Comparison of ENCODE assay signal across 16 cellular contexts in genomic region chr7:17441557-17441956, GRCh38.
A peak's percentile ranks its signal among the peaks of the same experiment; 100 is the strongest.
DNase-seq lines count a peak whose midpoint lies in the region; ATAC-seq, FAIRE-seq and TF ChIP-seq lines count a peak whose summit lies in the region.
"Had no signal": no experiment of that assay in that cellular context is flagged by ENCODE, and none has a peak within 500 bp of the region (broad histone marks: within the 10 kb centered on the region; RNA-seq: fewer than 3 reads in every experiment).

No MANE protein-coding gene starts in this region.

- no TSS peak for BruUV-seq in endothelial cell of umbilical vein (replicated peaks; lab: Mats Ljungman, UMichigan)

- TF ChIP-seq CTCF in brain microvascular endothelial cell (IDR thresholded peaks at IDR 0.05; ENCODE audit: low read depth, low read length, missing control alignments) (no peak), endothelial cell of umbilical vein (IDR thresholded peaks at IDR 0.05; ENCODE audit: extremely low read depth in 1 of 2, insufficient read depth in 1 of 2, low read depth in 1 of 2, low read length in 2 of 2) (no peak), MM.1S (IDR thresholded peaks at IDR 0.05; ENCODE audit: low read length) (no peak)

- dilution Hi-C loops in endothelial cell of umbilical vein (cut with MboI; ENCODE audit: extremely low pct_ligation_motif_present, low sequenced_read_pairs) = loop anchor here (10.0 kb wide), 1 partner anchor 137 kb away; no protein-coding TSS in a partner anchor

- ATAC-seq in HG02884 (IDR thresholded peaks at IDR 0.05; ENCODE audit: unreplicated experiment) = no peak

- CTCF ChIA-PET in endothelial cell of umbilical vein (lab: Charles Lee) = interaction anchor here (1.0 to 1.9 kb wide), 5 partner anchors 12 to 140 kb away, joined by 3 to 9 read pairs (median 5); no protein-coding TSS in a partner anchor

- H3K4me2 ChIP-seq in endothelial cell of umbilical vein (ENCODE audit: insufficient read depth, low read length) (no peak overlapping the region), MM.1S (ENCODE audit: low read depth, low read length) (no peak overlapping the region)

- no peaks in the 10 kb centered on the region for H3K9me2 ChIP-seq in MM.1S (replicated peaks; ENCODE audit: insufficient read depth, low read length)

- no peaks in the 10 kb centered on the region for H3K27me3 ChIP-seq in brain microvascular endothelial cell (replicated peaks)
- no peaks in the 10 kb centered on the region for H3K27me3 ChIP-seq in endothelial cell of umbilical vein (ENCODE audit: control insufficient read depth in 2 of 2, insufficient read depth in 2 of 2, low read length in 2 of 2)
- H3K27me3 ChIP-seq in MM.1S (replicated peaks; ENCODE audit: insufficient read depth, low read length) = no peaks in the 10 kb centered on the region
- H3K27me3 ChIP-seq: BE2C had no signal

- H3K36me3 ChIP-seq in brain microvascular endothelial cell (replicated peaks) (no peaks in the 10 kb centered on the region), endothelial cell of umbilical vein (ENCODE audit: control insufficient read depth in 2 of 2, extremely low read depth in 1 of 2, insufficient read depth in 2 of 2, low read length in 2 of 2) (no peaks in the 10 kb centered on the region), MM.1S (replicated peaks; ENCODE audit: insufficient read depth, low read length) (no peaks in the 10 kb centered on the region)
- H3K36me3 ChIP-seq: BE2C had no signal

- H3K79me2 ChIP-seq in endothelial cell of umbilical vein (ENCODE audit: control insufficient read depth, insufficient read depth, low read length) (no peaks in the 10 kb centered on the region), MM.1S (ENCODE audit: low read length) (no peaks in the 10 kb centered on the region)

- H3K27ac ChIP-seq in brain microvascular endothelial cell = peak overlapping the region; percentile 51
- H3K27ac ChIP-seq in endothelial cell of umbilical vein (ENCODE audit: insufficient read depth, low read depth, low read length) = no peak overlapping the region
- no peak overlapping the region for H3K27ac ChIP-seq in MM.1S (ENCODE audit: low read length)
- H3K27ac ChIP-seq: C4-2B had no signal

- in situ Hi-C loops in brain microvascular endothelial cell (cut with HindIII; ENCODE audit: low pct_ligation_motif_present, low sequenced_read_pairs) = no loop called here

- intact Hi-C loops in endothelial cell of umbilical vein (cut with micrococcal nuclease) = loop anchor here (5.0 kb wide), 2 partner anchors 34 to 399 kb away; no protein-coding TSS in a partner anchor

- no peak overlapping the region for H3K4me3 ChIP-seq in brain microvascular endothelial cell (ENCODE audit: low read depth, low read length)
- no peak overlapping the region for H3K4me3 ChIP-seq in endothelial cell of umbilical vein (replicated peaks in 1 of 3; ENCODE audit: insufficient read depth in 1 of 3, low read depth in 1 of 3, low read length in 3 of 3)
- no peak overlapping the region for H3K4me3 ChIP-seq in MM.1S (ENCODE audit: low read length)

- H3K4me1 ChIP-seq in endothelial cell of umbilical vein (ENCODE audit: control insufficient read depth, extremely low read depth, insufficient read depth, low read length) (peaks cover 37% of the 10 kb centered on the region), MM.1S (ENCODE audit: low read length) (no peaks in the 10 kb centered on the region)
- H3K4me1 ChIP-seq: BE2C had no signal

- no peak for TF ChIP-seq POLR2A in endothelial cell of umbilical vein (IDR thresholded peaks at IDR 0.05; ENCODE audit: low read depth, low read length)

- H4K20me1 ChIP-seq in endothelial cell of umbilical vein (replicated peaks; ENCODE audit: control insufficient read depth, extremely low read depth, insufficient read depth, low read length) (no peaks in the 10 kb centered on the region), MM.1S (ENCODE audit: insufficient read depth, low read length) (no peaks in the 10 kb centered on the region)

- H3K9me1 ChIP-seq in endothelial cell of umbilical vein (replicated peaks; ENCODE audit: control insufficient read depth, extremely low read depth, insufficient read depth, low read length) = no peaks in the 10 kb centered on the region

- H3F3A ChIP-seq in MM.1S (ENCODE audit: insufficient read depth, low read length) = no peaks in the 10 kb centered on the region

- DNase-seq in EH (ENCODE audit: low read depth) (peak; percentile 15), brain microvascular endothelial cell (peak; percentile 60), endothelial cell of umbilical vein (ENCODE audit: low read depth, low spot score) (peak; percentile 77), pulmonary artery endothelial cell (ENCODE audit: low read depth, low spot score) (peak; percentile 48), NCI-H1105 treated with DMSO at 0.1 percent for 48 hours (lab: John Stamatoyannopoulos, UW) (no peak), MM.1S (no peak)
- DNase-seq: BE2C; CD4-positive, alpha-beta memory T cell; DND-41; GF-D8; HCEC 1CT; HFFc6 had no signal

- POLR2A ChIA-PET in endothelial cell of umbilical vein (lab: Charles Lee) = interaction anchor here (0.7 kb wide), 2 partner anchors 15 to 578 kb away, joined by 4 read pairs; no protein-coding TSS in a partner anchor

- no peak overlapping the region for H2AFZ ChIP-seq in endothelial cell of umbilical vein (ENCODE audit: low read depth, low read length)
- no peak overlapping the region for H2AFZ ChIP-seq in MM.1S (ENCODE audit: low read length)

- no peak overlapping the region for H3K9ac ChIP-seq in endothelial cell of umbilical vein (replicated peaks; ENCODE audit: extremely low read depth, insufficient read depth, low read length)
- H3K9ac ChIP-seq in MM.1S (ENCODE audit: low read length) = no peak overlapping the region

- FAIRE-seq in endothelial cell of umbilical vein (lab: Jason Lieb, UNC) = peak; percentile 82
- FAIRE-seq: A204.1, GM19239 had no signal

- no peaks in the 10 kb centered on the region for H3K9me3 ChIP-seq in endothelial cell of umbilical vein (replicated peaks; ENCODE audit: control insufficient read depth, insufficient read depth, low read length)
- H3K9me3 ChIP-seq in MM.1S (replicated peaks; ENCODE audit: insufficient read depth, low read length) = no peaks in the 10 kb centered on the region
- H3K9me3 ChIP-seq: BE2C had no signal

TF ChIP-seq in endothelial cell of umbilical vein, 7 proteins besides CTCF, POLR2A, EP300 and RAD21:
- TF ChIP-seq GATA2 (IDR thresholded peaks at IDR 0.05; ENCODE audit: insufficient read depth, insufficient read length, low read depth, low read length) (peak; percentile 75), POLR2AphosphoS5 (IDR thresholded peaks at IDR 0.05; ENCODE audit: insufficient read depth, low read depth, low read length) (peak; percentile 52), FOS (IDR thresholded peaks at IDR 0.05; ENCODE audit: borderline replicate concordance, insufficient read depth, low read length) (no peak), MYC (IDR thresholded peaks at IDR 0.05; ENCODE audit: low read depth, low read length) (no peak), MAX (IDR thresholded peaks at IDR 0.05; ENCODE audit: insufficient read depth, insufficient read length) (no peak), EZH2 (IDR thresholded peaks at IDR 0.05; ENCODE audit: borderline replicate concordance, low read depth, low read length, severe bottlenecking) (no peak)

Comparison
In these comparisons a context has a peak if more than half of its experiments do, and no peak if none do; other contexts are left out.
1. DNase-seq: peak in EH (single experiment), brain microvascular endothelial cell (single experiment), endothelial cell of umbilical vein (single experiment) and pulmonary artery endothelial cell (single experiment); none in NCI-H1105 treated with DMSO at 0.1 percent for 48 hours (single experiment) and MM.1S (single experiment).